Comparison of ENCODE assay signal across 8 cellular contexts in genomic region chr3:46629571-46630517, GRCh38. TPM values are rescaled to one million over a fixed set of nuclear protein-coding genes. Genes with fewer than 3 reads are reported as not detected.
A peak's percentile ranks its signal among the peaks of the same experiment; 100 is the strongest.
DNase-seq lines count a peak whose midpoint lies in the region; ATAC-seq, FAIRE-seq and TF ChIP-seq lines count a peak whose summit lies in the region.

No MANE protein-coding gene starts in this region.

- ATAC-seq in HCT116: peak; percentile 100
- ATAC-seq in activated B cell treated with CpG ODN at 0.5 μM for 24 hours (ENCODE audit: low read depth): peak; percentile 98

- intact Hi-C loops in HCT116 (cut with micrococcal nuclease): loop anchor here (1.0 kb wide), 1 partner anchor 142 kb away; no protein-coding TSS in a partner anchor
- intact Hi-C loops in activated B cell treated with CpG ODN at 0.5 μM for 24 hours (cut with micrococcal nuclease): loop anchor here (1.0 kb wide), 2 partner anchors 72 to 142 kb away; no protein-coding TSS in a partner anchor

- TF ChIP-seq POLR2A in HCT116 (IDR thresholded peaks at IDR 0.05; ENCODE audit: borderline replicate concordance, extremely low read depth, insufficient read depth, insufficient read length): no peak

- H3K27ac ChIP-seq in HCT116 (ENCODE audit: low read depth, low read length): no peak overlapping the region

- H3K4me1 ChIP-seq in HCT116 (ENCODE audit: control insufficient read depth in 1 of 2, insufficient read depth in 2 of 2, low read length in 2 of 2): peaks cover 0 to 7% of the 10 kb centered on the region in 2 experiments; a peak in 1 of 4 replicates

- RAD21 ChIA-PET in HCT116 (lab: Charles Lee; ENCODE audit: low non-redundant PET in 1 of 2, low total read pairs in 2 of 2, uncharacterized antibody in 2 of 2, unreplicated experiment in 2 of 2): interaction anchor here (0.7 to 0.9 kb wide), 2 partner anchors 141 kb away, joined by 3 to 5 read pairs; no protein-coding TSS in a partner anchor

- peak overlapping the region; percentile 58 for H3K4me2 ChIP-seq in HCT116 (ENCODE audit: low read length)

- TF ChIP-seq CTCF in HCT116 (IDR thresholded peaks at IDR 0.05 in 2 of 3, conservative IDR thresholded peaks at IDR 0.05 in 1 of 3; ENCODE audit: borderline replicate concordance in 1 of 3, insufficient read depth in 1 of 3, low read depth in 2 of 3, low read length in 2 of 3) (peak; percentile 97 to 100 (median 99)), activated B cell treated with CpG ODN at 0.5 μM for 24 hours (IDR thresholded peaks at IDR 0.05) (peak; percentile 74), bronchial epithelial cell (IDR thresholded peaks at IDR 0.05; ENCODE audit: insufficient read depth, low read length, severe bottlenecking) (peak; percentile 100)

- CTCF ChIA-PET in HCT116 (lab: Charles Lee) (interaction anchor here (0.6 to 2.1 kb wide), 15 partner anchors 9 to 283 kb away, joined by 3 to 31 read pairs (median 5); no protein-coding TSS in a partner anchor), activated B cell treated with CpG ODN at 0.5 μM for 24 hours (lab: Charles Lee) (interaction anchor here (0.7 to 8.1 kb wide), 19 partner anchors 9 to 160 kb away, joined by 3 to 205 read pairs (median 4); partner anchors contain the start of gene RTP3)

- no peaks in the 10 kb centered on the region for H3K9me3 Mint-ChIP-seq in activated B cell treated with CpG ODN at 0.5 μM for 24 hours

- peak; percentile 37 for DNase-seq in DMS53 treated with DMSO at 0.1 percent for 48 hours (lab: John Stamatoyannopoulos, UW; ENCODE audit: unreplicated experiment)
- peak; percentile 52 for DNase-seq in HCT116 (ENCODE audit: low read depth, low spot score)
- DNase-seq in NCI-H1694 treated with DMSO at 0.1 percent for 48 hours (lab: John Stamatoyannopoulos, UW): peak; percentile 30
- peak; percentile 73 for DNase-seq in activated B cell treated with CpG ODN at 0.5 μM for 24 hours
- DNase-seq in bronchial epithelial cell (ENCODE audit: low read depth): peak; percentile 63
- peak; percentile 75 for DNase-seq in inferior parietal cortex (ENCODE audit: extremely low spot score)
- peak; percentile 18 for DNase-seq in smooth muscle cell of the brain vasculature (ENCODE audit: low read depth, low spot score)
- no peak for DNase-seq in GOT3 (lab: John Stamatoyannopoulos, UW)

- H2AFZ ChIP-seq in HCT116 (ENCODE audit: low read depth, low read length, poor library complexity, severe bottlenecking): no peak overlapping the region

- H3K4me3 ChIP-seq in HCT116 (replicated peaks in 1 of 2; ENCODE audit: low read depth in 1 of 2, low read length in 2 of 2): 0 out of 4 replicates have a peak overlapping the region, but pooled peaks of 1 of the 2 experiments have one; percentile 15
- H3K4me3 ChIP-seq in bronchial epithelial cell (ENCODE audit: low read depth, low read length): peak overlapping the region; percentile 5

- H3K27me3 ChIP-seq in HCT116 (ENCODE audit: insufficient read depth, low read length) (no peaks in the 10 kb centered on the region), bronchial epithelial cell (ENCODE audit: control insufficient read depth, insufficient read depth, low read length) (no peaks in the 10 kb centered on the region)

- no peaks in the 10 kb centered on the region for H3K9me3 ChIP-seq in HCT116 (ENCODE audit: control insufficient read depth in 1 of 2, insufficient read depth in 1 of 2, low read depth in 1 of 2, low read length in 2 of 2)

- H3K27me3 Mint-ChIP-seq in activated B cell treated with CpG ODN at 0.5 μM for 24 hours: peaks cover 2% of the 10 kb centered on the region

- H3K79me2 ChIP-seq in HCT116 (ENCODE audit: insufficient read depth, low read length): no peaks in the 10 kb centered on the region

- H3K36me3 ChIP-seq in HCT116 (ENCODE audit: control insufficient read depth in 1 of 2, insufficient read depth in 2 of 2, low read length in 2 of 2) (no peaks in the 10 kb centered on the region), bronchial epithelial cell (ENCODE audit: control insufficient read depth, insufficient read depth, low read length) (no peaks in the 10 kb centered on the region)

- BruUV-seq in HCT116 (replicated peaks; lab: Mats Ljungman, UMichigan): no TSS peak

- H3K27ac Mint-ChIP-seq in activated B cell treated with CpG ODN at 0.5 μM for 24 hours: peak overlapping the region; percentile 56

- TF ChIP-seq RAD21 in HCT116 (IDR thresholded peaks at IDR 0.05; ENCODE audit: low read depth): peak; percentile 76

- no peaks in the 10 kb centered on the region for H4K20me1 ChIP-seq in HCT116 (ENCODE audit: insufficient read depth)

- H3K36me3 Mint-ChIP-seq in activated B cell treated with CpG ODN at 0.5 μM for 24 hours (ENCODE audit: low read depth): no peaks in the 10 kb centered on the region

- H3K9me2 ChIP-seq in HCT116 (ENCODE audit: insufficient read depth): no peaks in the 10 kb centered on the region

- H3K9ac ChIP-seq in HCT116 (ENCODE audit: low read length): no peak overlapping the region

- POLR2A ChIA-PET in HCT116 (lab: Charles Lee): interaction anchor here (0.6 to 2.4 kb wide), 4 partner anchors 132 to 534 kb away, joined by 3 to 10 read pairs (median 4); no protein-coding TSS in a partner anchor
- POLR2A ChIA-PET in activated B cell treated with CpG ODN at 0.5 μM for 24 hours (lab: Charles Lee): interaction anchor here (0.6 to 1.6 kb wide), 6 partner anchors 14 to 1928 kb away, joined by 7 to 18 read pairs (median 11); no protein-coding TSS in a partner anchor

- peak; percentile 72 for FAIRE-seq in bronchial epithelial cell (lab: Jason Lieb, UNC)

- peak overlapping the region; percentile 65 for H3K4me3 Mint-ChIP-seq in activated B cell treated with CpG ODN at 0.5 μM for 24 hours

- peaks cover 17% of the 10 kb centered on the region for H3K4me1 Mint-ChIP-seq in activated B cell treated with CpG ODN at 0.5 μM for 24 hours

TF ChIP-seq in HCT116, 20 proteins besides CTCF, POLR2A, EP300 and RAD21:
- TF ChIP-seq SIN3A (IDR thresholded peaks at IDR 0.05; ENCODE audit: low read depth) (no peak), YY1 (IDR thresholded peaks at IDR 0.05; ENCODE audit: extremely low read depth, insufficient replicate concordance, low read depth, low read length) (peak; percentile 37), CEBPB (IDR thresholded peaks at IDR 0.05; ENCODE audit: low read depth) (no peak)
- TF ChIP-seq, protein P1, sequence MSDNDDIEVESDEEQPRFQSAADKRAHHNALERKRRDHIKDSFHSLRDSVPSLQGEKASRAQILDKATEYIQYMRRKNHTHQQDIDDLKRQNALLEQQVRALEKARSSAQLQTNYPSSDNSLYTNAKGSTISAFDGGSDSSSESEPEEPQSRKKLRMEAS (IDR thresholded peaks at IDR 0.05): peak; percentile 80

RNA-seq across cellular contexts. Expression of gene FAM240A, which starts 17.5 kb away (rescaled TPM):
- total RNA-seq in HCT116 (2021; ENCODE audit: unreplicated experiment) (not detected), activated B cell treated with CpG ODN at 0.5 μM for 24 hours (not detected in 2 replicates), bronchial epithelial cell (not detected in 2 replicates)
- polyA plus RNA-seq in HCT116 (2012): not detected in 2 replicates
